In genomic region chr17:30336369-30337171, GRCh38 we compare ENCODE assay signal across 1 cellular context.
TF ChIP-seq lines count a peak whose summit lies in the region.

No MANE protein-coding gene starts in this region.

TF ChIP-seq in GM23338, 12 proteins besides CTCF, POLR2A, EP300 and RAD21 (continued from another document):
- no peak for TF ChIP-seq ETS1 (IDR thresholded peaks at IDR 0.05)
- no peak for TF ChIP-seq POLR2AphosphoS5 (IDR thresholded peaks at IDR 0.05; ENCODE audit: low read depth)
- TF ChIP-seq CREB1 (CRISPR knock-in tag; IDR thresholded peaks at IDR 0.05; ENCODE audit: low read depth), result no peak
- no peak for TF ChIP-seq ZNF331 (CRISPR knock-in tag; IDR thresholded peaks at IDR 0.05; ENCODE audit: low read depth)
- no peak for TF ChIP-seq EZH2phosphoT487 (IDR thresholded peaks at IDR 0.05; ENCODE audit: unreplicated experiment)
- TF ChIP-seq REST (IDR thresholded peaks at IDR 0.05; ENCODE audit: unreplicated experiment), result no peak
- no peak for TF ChIP-seq EZH2 (IDR thresholded peaks at IDR 0.05; ENCODE audit: low read depth, unreplicated experiment)
- TF ChIP-seq ZNF114 (CRISPR knock-in tag; IDR thresholded peaks at IDR 0.05), result 0 out of 2 replicates have a peak, but pooled peaks have one; percentile 36
